ENCODE assay signal across 1 cellular context in genomic region chr9:92592946-92593860, GRCh38.
TF ChIP-seq lines count a peak whose summit lies in the region.

No MANE protein-coding gene starts in this region.

TF ChIP-seq in SK-N-SH treated with all-trans-retinoic acid at 6 μM for 48 hours, 23 proteins besides CTCF, POLR2A, EP300 and RAD21 (continued from another document):
- TF ChIP-seq TSHZ2 (CRISPR knock-in tag; IDR thresholded peaks at IDR 0.05) (no peak), PPARA (CRISPR knock-in tag; IDR thresholded peaks at IDR 0.05; ENCODE audit: borderline replicate concordance) (no peak), ZNF70 (CRISPR knock-in tag; IDR thresholded peaks at IDR 0.05) (no peak), BACH2 (CRISPR knock-in tag; IDR thresholded peaks at IDR 0.05; ENCODE audit: borderline replicate concordance) (no peak), TCF4 (CRISPR knock-in tag; IDR thresholded peaks at IDR 0.05; ENCODE audit: borderline replicate concordance) (no peak), OSR1 (CRISPR knock-in tag; IDR thresholded peaks at IDR 0.05) (no peak), POU6F1 (CRISPR knock-in tag; IDR thresholded peaks at IDR 0.05; ENCODE audit: borderline replicate concordance, low read depth) (no peak), GLIS3 (CRISPR knock-in tag; IDR thresholded peaks at IDR 0.05) (no peak), ZFP3 (CRISPR knock-in tag; IDR thresholded peaks at IDR 0.05) (no peak), ISL1 (CRISPR knock-in tag; IDR thresholded peaks at IDR 0.05) (no peak), ZC3H10 (CRISPR knock-in tag; IDR thresholded peaks at IDR 0.05) (no peak), ZNF565 (CRISPR knock-in tag; conservative IDR thresholded peaks at IDR 0.05; ENCODE audit: low read depth) (no peak)
- TF ChIP-seq, protein P1, sequence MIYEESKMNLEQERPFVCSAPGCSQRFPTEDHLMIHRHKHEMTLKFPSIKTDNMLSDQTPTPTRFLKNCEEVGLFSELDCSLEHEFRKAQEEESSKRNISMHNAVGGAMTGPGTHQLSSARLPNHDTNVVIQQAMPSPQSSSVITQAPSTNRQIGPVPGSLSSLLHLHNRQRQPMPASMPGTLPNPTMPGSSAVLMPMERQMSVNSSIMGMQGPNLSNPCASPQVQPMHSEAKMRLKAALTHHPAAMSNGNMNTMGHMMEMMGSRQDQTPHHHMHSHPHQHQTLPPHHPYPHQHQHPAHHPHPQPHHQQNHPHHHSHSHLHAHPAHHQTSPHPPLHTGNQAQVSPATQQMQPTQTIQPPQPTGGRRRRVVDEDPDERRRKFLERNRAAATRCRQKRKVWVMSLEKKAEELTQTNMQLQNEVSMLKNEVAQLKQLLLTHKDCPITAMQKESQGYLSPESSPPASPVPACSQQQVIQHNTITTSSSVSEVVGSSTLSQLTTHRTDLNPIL (CRISPR knock-in tag; IDR thresholded peaks at IDR 0.05; ENCODE audit: low read depth) = no peak
- TF ChIP-seq, protein P2, sequence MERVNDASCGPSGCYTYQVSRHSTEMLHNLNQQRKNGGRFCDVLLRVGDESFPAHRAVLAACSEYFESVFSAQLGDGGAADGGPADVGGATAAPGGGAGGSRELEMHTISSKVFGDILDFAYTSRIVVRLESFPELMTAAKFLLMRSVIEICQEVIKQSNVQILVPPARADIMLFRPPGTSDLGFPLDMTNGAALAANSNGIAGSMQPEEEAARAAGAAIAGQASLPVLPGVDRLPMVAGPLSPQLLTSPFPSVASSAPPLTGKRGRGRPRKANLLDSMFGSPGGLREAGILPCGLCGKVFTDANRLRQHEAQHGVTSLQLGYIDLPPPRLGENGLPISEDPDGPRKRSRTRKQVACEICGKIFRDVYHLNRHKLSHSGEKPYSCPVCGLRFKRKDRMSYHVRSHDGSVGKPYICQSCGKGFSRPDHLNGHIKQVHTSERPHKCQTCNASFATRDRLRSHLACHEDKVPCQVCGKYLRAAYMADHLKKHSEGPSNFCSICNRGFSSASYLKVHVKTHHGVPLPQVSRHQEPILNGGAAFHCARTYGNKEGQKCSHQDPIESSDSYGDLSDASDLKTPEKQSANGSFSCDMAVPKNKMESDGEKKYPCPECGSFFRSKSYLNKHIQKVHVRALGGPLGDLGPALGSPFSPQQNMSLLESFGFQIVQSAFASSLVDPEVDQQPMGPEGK (CRISPR knock-in tag; IDR thresholded peaks at IDR 0.05; ENCODE audit: borderline replicate concordance) = no peak
TF ChIP-seq in SK-N-SH treated with all-trans-retinoic acid at 6 μM for 48 hours: peak in this region for 0.
